17 cellular contexts compared by ENCODE assay signal in the genomic region with DNA sequence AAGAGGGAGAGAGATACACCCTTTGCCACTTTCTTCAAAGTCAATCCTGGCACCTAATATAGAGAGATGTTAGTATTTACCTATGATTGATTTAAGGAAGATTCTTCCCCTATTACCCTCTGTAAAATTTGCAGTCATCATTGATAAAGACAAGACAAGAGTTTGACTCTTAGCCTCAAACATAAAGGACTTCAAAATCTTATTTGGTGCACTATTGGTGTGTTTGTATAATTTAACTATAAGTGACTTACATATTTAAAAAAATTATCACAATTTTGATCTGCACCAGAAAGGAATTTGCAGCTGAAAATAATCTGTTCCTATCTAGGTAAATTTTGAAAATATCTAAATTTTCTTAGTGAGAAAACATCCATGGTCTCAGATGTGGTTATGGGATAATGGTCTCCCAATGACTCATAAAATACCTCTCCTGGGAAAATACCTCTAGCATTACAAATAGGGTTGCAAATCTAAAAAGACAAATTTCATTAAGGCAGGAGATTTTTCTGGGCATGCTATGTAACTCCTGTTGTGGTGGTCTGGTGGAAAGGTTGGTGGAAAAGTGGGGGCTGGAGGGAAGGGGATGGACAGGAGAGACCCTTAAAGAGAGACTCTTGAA.
DNase-seq lines count a peak whose midpoint lies in the region; ATAC-seq and TF ChIP-seq lines count a peak whose summit lies in the region.
"Had no signal": no experiment of that assay in that cellular context is flagged by ENCODE, and none has a peak within 500 bp of the region (broad histone marks: within the 10 kb centered on the region; RNA-seq: fewer than 3 reads in every experiment).

No MANE protein-coding gene starts in this region.

- no peaks in the 10 kb centered on the region for H3K36me3 Mint-ChIP-seq in osteocyte (ENCODE audit: unreplicated experiment)
- no peaks in the 10 kb centered on the region for H3K36me3 Mint-ChIP-seq in stimulated activated effector memory CD8-positive, alpha-beta T cell treated with anti-CD3 and anti-CD28 coated beads, Interleukin-12 subunit alpha, Interleukin-12 subunit beta, amount 100 ng/mL, for 72 hours
- H3K36me3 Mint-ChIP-seq: CD4-positive, CD25-positive, alpha-beta regulatory T cell had no signal

- no peaks in the 10 kb centered on the region for H3K27me3 Mint-ChIP-seq in osteocyte (ENCODE audit: unreplicated experiment)
- H3K27me3 Mint-ChIP-seq: central memory CD8-positive, alpha-beta T cell had no signal

- H3K27ac Mint-ChIP-seq in osteocyte (ENCODE audit: unreplicated experiment) = peak overlapping the region; percentile 27
- H3K27ac Mint-ChIP-seq in stimulated activated effector memory CD8-positive, alpha-beta T cell treated with anti-CD3 and anti-CD28 coated beads, Interleukin-12 subunit alpha, Interleukin-12 subunit beta, amount 100 ng/mL, for 72 hours = no peak overlapping the region
- H3K27ac Mint-ChIP-seq: CD4-positive, CD25-positive, alpha-beta regulatory T cell had no signal

- no peak for TF ChIP-seq POLR2A in right lobe of liver (IDR thresholded peaks at IDR 0.05)

- intact Hi-C loops in right lobe of liver (cut with DNase I) = no loop called here

- H3K9me3 ChIP-seq in SJCRH30 (replicated peaks) = no peaks in the 10 kb centered on the region
- no peaks in the 10 kb centered on the region for H3K9me3 ChIP-seq in right lobe of liver

- H3K4me3 ChIP-seq in SJCRH30 (no peak overlapping the region), epithelial cell of esophagus (ENCODE audit: low read length) (no peak overlapping the region), right lobe of liver (no peak overlapping the region)

- H3K36me3 ChIP-seq in SJCRH30 (no peaks in the 10 kb centered on the region), right lobe of liver (no peaks in the 10 kb centered on the region)

- peaks cover 4% of the 10 kb centered on the region; the same call in 1 of the 2 replicates for H3K4me1 ChIP-seq in SJCRH30
- H3K4me1 ChIP-seq in right lobe of liver = no peaks in the 10 kb centered on the region

- ATAC-seq in stimulated activated effector memory CD8-positive, alpha-beta T cell treated with anti-CD3 and anti-CD28 coated beads, Interleukin-12 subunit alpha, Interleukin-12 subunit beta, amount 100 ng/mL, for 72 hours = no peak
- no peak for ATAC-seq in GM19397 (IDR thresholded peaks at IDR 0.05; ENCODE audit: unreplicated experiment)
- ATAC-seq in GM18867 (IDR thresholded peaks at IDR 0.05; ENCODE audit: unreplicated experiment) = no peak
- ATAC-seq in right lobe of liver = no peak

- peak; percentile 74 for DNase-seq in EL
- peak in 1 of 2 experiments; percentile 1 for DNase-seq in SJCRH30
- peak; percentile 53 for DNase-seq in epithelial cell of esophagus (ENCODE audit: low read depth)
- DNase-seq in osteocyte (ENCODE audit: extremely low spot score, unreplicated experiment) = no peak
- DNase-seq in stimulated activated effector memory CD8-positive, alpha-beta T cell treated with anti-CD3 and anti-CD28 coated beads, Interleukin-12 subunit alpha, Interleukin-12 subunit beta, amount 100 ng/mL, for 72 hours (ENCODE audit: low spot score in 2 of 2) = no peak
- DNase-seq in right lobe of liver = no peak
- DNase-seq: activated gamma-delta T cell treated with Interleukin-2 at 50 U/mL for 16 hours; CD4-positive, CD25-positive, alpha-beta regulatory T cell; NCI-H1694 treated with DMSO at 0.1 percent for 48 hours; NCI-H526 treated with DMSO at 0.1 percent for 48 hours; retina; RPMI8226; stimulated activated CD4-positive, alpha-beta T cell treated with anti-CD3 and anti-CD28 coated beads, Interleukin-2, amount 100 ng/mL, for 48 hours; stimulated activated naive CD4-positive, alpha-beta T cell had no signal

- H3K27ac ChIP-seq in SJCRH30 (peak overlapping the region; percentile 37; the same call in 1 of the 2 replicates), right lobe of liver (no peak overlapping the region)

- H3K9me3 Mint-ChIP-seq in osteocyte (ENCODE audit: unreplicated experiment) = peaks cover 5% of the 10 kb centered on the region
- H3K9me3 Mint-ChIP-seq in stimulated activated effector memory CD8-positive, alpha-beta T cell treated with anti-CD3 and anti-CD28 coated beads, Interleukin-12 subunit alpha, Interleukin-12 subunit beta, amount 100 ng/mL, for 72 hours = no peaks in the 10 kb centered on the region
- H3K9me3 Mint-ChIP-seq: CD4-positive, CD25-positive, alpha-beta regulatory T cell; central memory CD8-positive, alpha-beta T cell had no signal

- H3K4me1 Mint-ChIP-seq in osteocyte (ENCODE audit: unreplicated experiment) = peaks cover 25% of the 10 kb centered on the region
- no peaks in the 10 kb centered on the region for H3K4me1 Mint-ChIP-seq in stimulated activated effector memory CD8-positive, alpha-beta T cell treated with anti-CD3 and anti-CD28 coated beads, Interleukin-12 subunit alpha, Interleukin-12 subunit beta, amount 100 ng/mL, for 72 hours
- H3K4me1 Mint-ChIP-seq: CD4-positive, CD25-positive, alpha-beta regulatory T cell; central memory CD8-positive, alpha-beta T cell had no signal

- H3K27me3 ChIP-seq in SJCRH30 (no peaks in the 10 kb centered on the region), right lobe of liver (no peaks in the 10 kb centered on the region)

- TF ChIP-seq CTCF in epithelial cell of esophagus (IDR thresholded peaks at IDR 0.05; ENCODE audit: insufficient read depth, low read depth, low read length, missing control alignments) (no peak), osteocyte (IDR thresholded peaks at IDR 0.05) (no peak), right lobe of liver (IDR thresholded peaks at IDR 0.05) (no peak)

- no peak overlapping the region for H3K4me3 Mint-ChIP-seq in osteocyte (ENCODE audit: unreplicated experiment)
- no peak overlapping the region for H3K4me3 Mint-ChIP-seq in stimulated activated effector memory CD8-positive, alpha-beta T cell treated with anti-CD3 and anti-CD28 coated beads, Interleukin-12 subunit alpha, Interleukin-12 subunit beta, amount 100 ng/mL, for 72 hours
- H3K4me3 Mint-ChIP-seq: CD4-positive, CD25-positive, alpha-beta regulatory T cell; central memory CD8-positive, alpha-beta T cell had no signal

Comparison
In these comparisons a context has a peak if more than half of its experiments do, and no peak if none do; other contexts are left out.
1. DNase-seq: peak in EL (single experiment) and epithelial cell of esophagus (single experiment); none in osteocyte (single experiment), stimulated activated effector memory CD8-positive, alpha-beta T cell treated with anti-CD3 and anti-CD28 coated beads, Interleukin-12 subunit alpha, Interleukin-12 subunit beta, amount 100 ng/mL, for 72 hours (0 of 2) and right lobe of liver (0 of 3).